ENCODE assay signal across 8 cellular contexts in the genomic region with DNA sequence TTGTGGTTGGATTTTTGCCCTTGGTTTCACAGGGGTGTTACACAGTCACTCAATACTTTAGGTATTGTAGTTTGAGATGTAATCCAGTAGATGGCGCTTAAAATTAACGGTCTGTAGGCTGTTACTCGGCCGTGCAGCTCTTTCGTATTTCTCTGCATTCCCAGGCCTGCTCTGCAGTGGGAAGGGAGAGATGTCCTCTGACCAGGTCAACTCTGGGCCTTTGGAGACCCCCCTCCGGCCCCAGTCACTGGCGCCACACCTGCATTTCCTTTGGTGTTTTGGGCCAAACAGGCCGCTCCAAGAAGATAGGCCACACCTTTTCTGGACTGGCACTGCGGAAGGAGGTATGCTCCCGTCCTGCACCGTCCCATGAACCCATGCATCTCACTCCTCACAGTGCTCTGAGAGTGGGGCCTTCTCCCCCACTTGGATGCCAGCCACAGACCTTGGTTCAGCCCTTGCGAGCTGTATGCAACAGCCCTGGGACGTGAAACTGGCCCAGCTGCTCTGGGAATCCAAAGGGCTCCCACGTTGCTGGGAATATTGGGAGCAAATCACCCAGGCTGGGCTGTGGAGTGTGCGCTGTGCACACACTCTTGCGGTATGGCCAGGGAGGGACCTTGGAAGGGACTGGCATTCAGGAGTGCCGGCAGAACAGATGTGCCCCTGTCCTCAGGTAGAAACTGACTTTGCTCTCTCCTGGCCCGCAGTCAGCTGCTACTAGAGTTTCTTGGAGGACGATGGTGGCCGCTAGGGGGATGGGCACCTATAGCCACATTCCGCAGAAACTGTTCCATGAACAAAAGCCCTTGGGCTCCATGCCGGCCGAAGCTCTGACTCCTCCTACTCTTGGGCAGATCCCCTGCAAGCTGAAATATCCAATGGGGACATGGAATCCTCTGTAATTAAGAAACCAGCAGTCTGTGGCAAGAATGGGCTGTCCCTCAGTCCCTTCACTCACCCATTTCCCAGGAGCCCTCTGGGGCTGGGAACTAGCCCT.
A peak's percentile ranks its signal among the peaks of the same experiment; 100 is the strongest.
DNase-seq lines count a peak whose midpoint lies in the region; ATAC-seq, FAIRE-seq and TF ChIP-seq lines count a peak whose summit lies in the region.

No MANE protein-coding gene starts in this region.

- no peaks in the 10 kb centered on the region for H3K27me3 Mint-ChIP-seq in activated T-helper 17 cell treated with anti-CD3 and anti-CD28 coated beads, Interleukin-2, amount 50 U/mL, for 72 hours

- no peaks in the 10 kb centered on the region for H4K20me1 ChIP-seq in fibroblast of lung (ENCODE audit: control insufficient read depth, extremely low read depth, insufficient read depth, low read length)

- H3K36me3 Mint-ChIP-seq in activated T-helper 17 cell treated with anti-CD3 and anti-CD28 coated beads, Interleukin-2, amount 50 U/mL, for 72 hours (ENCODE audit: low read depth): no peaks in the 10 kb centered on the region

- no peaks in the 10 kb centered on the region for H3K79me2 ChIP-seq in fibroblast of lung (ENCODE audit: control insufficient read depth, insufficient read depth, low read length)

- H3K36me3 ChIP-seq in fibroblast of lung (ENCODE audit: control insufficient read depth, insufficient read depth, low read length) (no peaks in the 10 kb centered on the region), pancreas (no peaks in the 10 kb centered on the region), prostate gland (no peaks in the 10 kb centered on the region)

- H3K9ac ChIP-seq in fibroblast of lung (ENCODE audit: insufficient read depth, low read length): no peak overlapping the region

- no peaks in the 10 kb centered on the region for H3K4me1 ChIP-seq in fibroblast of lung (ENCODE audit: control insufficient read depth, extremely low read depth, insufficient read depth, low read length)
- H3K4me1 ChIP-seq in pancreas: no peaks in the 10 kb centered on the region
- no peaks in the 10 kb centered on the region for H3K4me1 ChIP-seq in prostate gland (replicated peaks)

- 44 to 57% methylated on average over 23 of the region's 23 CpGs for WGBS in pancreas, 2 donors
- 44% methylated on average over 23 of the region's 23 CpGs for WGBS in prostate gland

- no peak overlapping the region for H2AFZ ChIP-seq in fibroblast of lung (ENCODE audit: low read length)

- no peak overlapping the region for H3K4me2 ChIP-seq in fibroblast of lung (ENCODE audit: extremely low read depth, insufficient read depth, low read length)

- H3K4me3 Mint-ChIP-seq in activated T-helper 17 cell treated with anti-CD3 and anti-CD28 coated beads, Interleukin-2, amount 50 U/mL, for 72 hours: no peak overlapping the region

- H3K9me3 Mint-ChIP-seq in activated T-helper 17 cell treated with anti-CD3 and anti-CD28 coated beads, Interleukin-2, amount 50 U/mL, for 72 hours: peaks cover 23% of the 10 kb centered on the region

- no peak overlapping the region for H3K27ac ChIP-seq in fibroblast of lung (ENCODE audit: insufficient read depth, low read length)
- H3K27ac ChIP-seq in pancreas: no peak overlapping the region
- no peak overlapping the region for H3K27ac ChIP-seq in prostate gland

- ATAC-seq in HG03520 (IDR thresholded peaks at IDR 0.05; ENCODE audit: unreplicated experiment) (peak; percentile 55), pancreas (peak; percentile 78 to 96 (median 92))
- ATAC-seq in activated T-helper 17 cell treated with anti-CD3 and anti-CD28 coated beads, Interleukin-2, amount 50 U/mL, for 72 hours (replicated peaks): no peak

- no peak for TF ChIP-seq POLR2A in prostate gland (IDR thresholded peaks at IDR 0.05)

- DNase-seq in D721Med (ENCODE audit: insufficient read length, low spot score) (no peak), GM20000 (ENCODE audit: low spot score) (peak; percentile 17), OCI-M1 (lab: John Stamatoyannopoulos, UW) (peak; percentile 45), fibroblast of lung (ENCODE audit: low read depth in 2 of 2) (peak; percentile 8 to 19), pancreas (peak; percentile 32 to 59 (median 52)), prostate gland (ENCODE audit: low spot score) (no peak)

- H3K9me3 ChIP-seq in fibroblast of lung (ENCODE audit: control insufficient read depth, insufficient read depth, low read depth, low read length) (no peaks in the 10 kb centered on the region), pancreas (no peaks in the 10 kb centered on the region), prostate gland (no peaks in the 10 kb centered on the region)

- FAIRE-seq in D721Med (lab: Jason Lieb, UNC): peak; percentile 69
- FAIRE-seq in pancreas (lab: Jason Lieb, UNC): no peak

- H3K27ac Mint-ChIP-seq in activated T-helper 17 cell treated with anti-CD3 and anti-CD28 coated beads, Interleukin-2, amount 50 U/mL, for 72 hours: no peak overlapping the region

- TF ChIP-seq CTCF in D721Med (IDR thresholded peaks at IDR 0.05; ENCODE audit: insufficient read depth, missing control alignments) (peak; percentile 65), GM20000 (IDR thresholded peaks at IDR 0.05; ENCODE audit: extremely low read depth, missing control alignments) (peak; percentile 41), fibroblast of lung (conservative IDR thresholded peaks at IDR 0.05 in 1 of 2, IDR thresholded peaks at IDR 0.05 in 1 of 2; ENCODE audit: low read depth in 1 of 2, low read length in 2 of 2) (peak in 1 of 2 donors; percentile 31), pancreas (IDR thresholded peaks at IDR 0.05) (peak; percentile 19 to 40 (median 25)), prostate gland (IDR thresholded peaks at IDR 0.05) (peak in 2 of 4 experiments; percentile 25 to 34)

- intact Hi-C loops in pancreas (cut with DNase I) (no loop called here), prostate gland (cut with DNase I) (no loop called here)

- H3K4me1 Mint-ChIP-seq in activated T-helper 17 cell treated with anti-CD3 and anti-CD28 coated beads, Interleukin-2, amount 50 U/mL, for 72 hours: no peaks in the 10 kb centered on the region

- H3K4me3 ChIP-seq in fibroblast of lung (replicated peaks in 1 of 4; ENCODE audit: control extremely low read depth in 1 of 4, insufficient read depth in 1 of 4, low read depth in 3 of 4, low read length in 4 of 4) (no peak overlapping the region), pancreas (peak overlapping the region in 2 of 4 donors; percentile 19), prostate gland (no peak overlapping the region)

- H3K27me3 ChIP-seq in fibroblast of lung (ENCODE audit: control insufficient read depth, insufficient read depth, low read length) (no peaks in the 10 kb centered on the region), pancreas (no peaks in the 10 kb centered on the region), prostate gland (replicated peaks; ENCODE audit: insufficient read depth) (no peaks in the 10 kb centered on the region)

Comparison
In these comparisons a context has a peak if more than half of its experiments do, and no peak if none do; other contexts are left out.
1. DNase-seq: peak in GM20000 (single experiment), OCI-M1 (single experiment), fibroblast of lung (2 of 2) and pancreas (6 of 6); none in D721Med (single experiment) and prostate gland (single experiment).